Comparison of ENCODE assay signal across 18 cellular contexts in the genomic region with DNA sequence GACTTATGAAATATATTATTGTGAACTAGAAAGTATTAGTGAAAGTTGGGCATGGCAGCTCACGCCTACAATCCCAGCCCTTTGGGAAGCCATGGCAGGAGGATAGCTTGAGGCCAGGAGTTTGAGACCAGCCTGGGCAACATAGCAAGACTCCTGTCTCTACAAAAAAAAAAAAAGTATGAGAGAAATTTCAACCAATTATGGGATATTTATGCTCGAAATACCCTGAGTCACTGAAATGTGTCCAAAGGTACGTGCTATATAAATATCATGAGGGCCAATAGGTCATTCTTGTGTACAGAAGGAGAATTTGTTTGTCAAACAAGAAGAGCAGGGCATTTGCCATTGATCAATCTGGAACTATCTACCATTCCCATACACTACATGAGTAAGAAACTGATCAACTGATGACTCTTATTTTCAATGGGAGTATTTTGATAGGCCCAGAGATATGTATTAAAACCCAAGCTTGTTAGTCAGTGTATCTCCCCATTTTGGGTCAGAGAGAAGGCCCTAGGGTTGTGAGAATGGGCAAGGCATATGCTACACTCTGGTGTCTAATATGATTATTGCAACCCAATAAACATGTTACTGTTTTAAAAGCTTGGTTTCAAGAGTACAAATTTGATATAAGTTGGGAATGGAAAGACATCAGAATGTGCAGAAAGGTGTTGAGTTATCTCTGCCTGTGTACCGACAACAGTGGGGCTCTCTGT. TPM values are rescaled to one million over a fixed set of nuclear protein-coding genes. Genes with fewer than 3 reads are reported as not detected.
DNase-seq lines count a peak whose midpoint lies in the region; ATAC-seq, FAIRE-seq and TF ChIP-seq lines count a peak whose summit lies in the region.
"Had no signal": no experiment of that assay in that cellular context is flagged by ENCODE, and none has a peak within 500 bp of the region (broad histone marks: within the 10 kb centered on the region; RNA-seq: fewer than 3 reads in every experiment).

No MANE protein-coding gene starts in this region.

- H3K36me3 Mint-ChIP-seq in H9 (ENCODE audit: insufficient read depth in 1 of 3, low read depth in 3 of 3) (no peaks in the 10 kb centered on the region), WTC11 (no peaks in the 10 kb centered on the region)

- H3T11ph ChIP-seq in H9 (ENCODE audit: low read length): no peak overlapping the region

- H3K4me3 Mint-ChIP-seq in H9 (no peak overlapping the region), WTC11 (no peak overlapping the region)
- H3K4me3 Mint-ChIP-seq: B cell; effector memory CD8-positive, alpha-beta T cell had no signal

- no peaks in the 10 kb centered on the region for H3K9me3 Mint-ChIP-seq in H9
- no peaks in the 10 kb centered on the region for H3K9me3 Mint-ChIP-seq in WTC11
- H3K9me3 Mint-ChIP-seq: effector memory CD8-positive, alpha-beta T cell had no signal

- H3K18ac ChIP-seq in H9 (ENCODE audit: insufficient read length, low read depth, low read length): no peak overlapping the region

- no peak overlapping the region for H2AK5ac ChIP-seq in H9 (ENCODE audit: insufficient read length, low read length)

- H4K5ac ChIP-seq in H9 (ENCODE audit: insufficient read length, low read depth, low read length): no peak overlapping the region

- no peak overlapping the region for H3K4ac ChIP-seq in H9 (ENCODE audit: low read depth, low read length)

- no peak overlapping the region for H3K56ac ChIP-seq in H9 (ENCODE audit: insufficient read length, low read depth, low read length)

- H3K79me2 ChIP-seq in H9 (ENCODE audit: insufficient read depth, low read length): no peaks in the 10 kb centered on the region

- WGBS in H9 (ENCODE audit: extremely low coverage, insufficient read length, low lambda C conversion rate): no CpG with 5 or more reads among the region's 4 CpGs

- no peak overlapping the region for H2BK120ac ChIP-seq in H9 (ENCODE audit: low read depth, low read length, poor library complexity, severe bottlenecking)

- H3K27ac ChIP-seq in AG04450 (ENCODE audit: low read depth, low read length) (no peak overlapping the region), H9 (ENCODE audit: insufficient read length, low read depth, low read length) (no peak overlapping the region), kidney (ENCODE audit: low read depth in 2 of 2, low read length in 2 of 2) (no peak overlapping the region)
- H3K27ac ChIP-seq: brain microvascular endothelial cell, gastroesophageal sphincter, ovary had no signal

- H3K4me1 ChIP-seq in H9 (ENCODE audit: insufficient read depth, low read length) (no peaks in the 10 kb centered on the region), kidney (ENCODE audit: control insufficient read depth in 1 of 2, insufficient read depth in 1 of 2, low read depth in 1 of 2, low read length in 2 of 2) (no peaks in the 10 kb centered on the region)
- H3K4me1 ChIP-seq: gastroesophageal sphincter had no signal

- no peak overlapping the region for H2AFZ ChIP-seq in H9 (ENCODE audit: low read length)

- DNase-seq in AG04450 (ENCODE audit: low read depth, low spot score) (no peak), H9 (no peak), WTC11 (ENCODE audit: low spot score) (no peak), kidney (no peak), foreskin fibroblast (no peak)
- no peak for DNase-seq in activated T-cell treated with anti-CD3 and anti-CD28 coated beads, Interleukin-2, amount 50 U/mL, for 1 hour
- DNase-seq in stimulated activated CD4-positive, alpha-beta T cell treated with anti-CD3 and anti-CD28 coated beads, Interleukin-4, amount 100 ng/mL, for 4 hours: no peak
- no peak for DNase-seq in effector CD4-positive, alpha-beta T cell
- DNase-seq: activated CD4-positive, CD25-positive, alpha-beta regulatory T cell; brain microvascular endothelial cell; effector memory CD8-positive, alpha-beta T cell; NCI-H1105 treated with DMSO at 0.1 percent for 48 hours; NCI-H226; ovary; T-helper 1 cell had no signal

- no peak overlapping the region for H2BK15ac ChIP-seq in H9 (ENCODE audit: low read depth, low read length)

- H4K20me1 ChIP-seq in H9 (ENCODE audit: control insufficient read depth, insufficient read depth, insufficient read length): no peaks in the 10 kb centered on the region

- H3K14ac ChIP-seq in H9 (ENCODE audit: insufficient read depth, low read length): no peak overlapping the region

- H3K9ac ChIP-seq in H9 (ENCODE audit: extremely low read depth, insufficient read length, low read length) (no peak overlapping the region), kidney (ENCODE audit: low read length in 2 of 2) (no peak overlapping the region)

- H4K91ac ChIP-seq in H9 (ENCODE audit: insufficient read length, low read depth, low read length): no peak overlapping the region

- H3K4me2 ChIP-seq in H9 (ENCODE audit: insufficient read depth, insufficient read length, low read length): no peak overlapping the region

- H3K9me3 ChIP-seq in AG04450 (ENCODE audit: control insufficient read depth, insufficient read depth, low read length): no peaks in the 10 kb centered on the region
- no peaks in the 10 kb centered on the region for H3K9me3 ChIP-seq in H9 (ENCODE audit: control insufficient read depth, low read depth, low read length)
- H3K9me3 ChIP-seq in kidney (ENCODE audit: control insufficient read depth in 1 of 2, low read length in 2 of 2): no peaks in the 10 kb centered on the region
- H3K9me3 ChIP-seq: gastroesophageal sphincter, ovary had no signal

- no peak for FAIRE-seq in kidney (lab: Jason Lieb, UNC)
- FAIRE-seq: G401.6 had no signal

- H3K23ac ChIP-seq in H9 (ENCODE audit: insufficient read length, low read depth, low read length): no peak overlapping the region

- no peaks in the 10 kb centered on the region for H3K36me3 ChIP-seq in kidney (ENCODE audit: control insufficient read depth in 1 of 2, insufficient read depth in 2 of 2, low read length in 2 of 2)
- H3K36me3 ChIP-seq: brain microvascular endothelial cell, gastroesophageal sphincter, ovary had no signal

- intact Hi-C loops in kidney (cut with DNase I): no loop called here

- H4K8ac ChIP-seq in H9 (replicated peaks; ENCODE audit: insufficient read length, low read depth, low read length): no peak overlapping the region

- peak; percentile 16; the same call in 1 of the 2 replicates for TF ChIP-seq CTCF in AG04450 (IDR thresholded peaks at IDR 0.05; ENCODE audit: low read depth, low read length)
- TF ChIP-seq CTCF in H9 (conservative IDR thresholded peaks at IDR 0.05): 0 out of 3 replicates have a peak, but pooled peaks have one; percentile 11
- no peak for TF ChIP-seq CTCF in WTC11 (IDR thresholded peaks at IDR 0.05)
- TF ChIP-seq CTCF in kidney (IDR thresholded peaks at IDR 0.05; ENCODE audit: borderline replicate concordance, extremely low read depth, insufficient read depth): peak; percentile 12
- TF ChIP-seq CTCF in foreskin fibroblast (IDR thresholded peaks at IDR 0.05; ENCODE audit: low read depth, low read length): no peak

- H3K27me3 ChIP-seq in AG04450 (ENCODE audit: control insufficient read depth, insufficient read depth, low read length) (peaks cover 3% of the 10 kb centered on the region), H9 (ENCODE audit: insufficient read depth, low read length) (no peaks in the 10 kb centered on the region)
- H3K27me3 ChIP-seq: brain microvascular endothelial cell, gastroesophageal sphincter, ovary had no signal

- H3K79me1 ChIP-seq in H9 (ENCODE audit: insufficient read depth, low read depth, low read length, poor library complexity, severe bottlenecking): no peaks in the 10 kb centered on the region

- no peaks in the 10 kb centered on the region for H3K27me3 Mint-ChIP-seq in H9 (ENCODE audit: low read depth)
- H3K27me3 Mint-ChIP-seq in WTC11 (ENCODE audit: low read depth): no peaks in the 10 kb centered on the region

- no peak overlapping the region for H2BK12ac ChIP-seq in H9 (ENCODE audit: insufficient read length, low read depth, low read length)

- no peak overlapping the region for H2BK20ac ChIP-seq in H9 (ENCODE audit: low read depth, low read length, poor library complexity, severe bottlenecking)

- CTCF ChIA-PET in AG04450 (lab: Charles Lee) (interaction anchor here (0.6 to 2.7 kb wide), 9 partner anchors 19 to 513 kb away, joined by 3 to 28 read pairs (median 4); no protein-coding TSS in a partner anchor), WTC11 (lab: Charles Lee) (interaction anchor here (1.0 kb wide), 2 partner anchors 511 to 514 kb away, joined by 3 read pairs; no protein-coding TSS in a partner anchor)

- H3K27ac Mint-ChIP-seq in H9 (no peak overlapping the region), WTC11 (no peak overlapping the region)
- H3K27ac Mint-ChIP-seq: B cell; effector memory CD8-positive, alpha-beta T cell had no signal

- H2BK5ac ChIP-seq in H9 (ENCODE audit: insufficient read length, low read length): no peak overlapping the region

- POLR2A ChIA-PET in AG04450 (lab: Yijun Ruan, JAX): no interaction called here
- POLR2A ChIA-PET in WTC11 (lab: Charles Lee): no interaction called here

- H3K23me2 ChIP-seq in H9 (ENCODE audit: insufficient read length, low read depth, low read length, poor library complexity, severe bottlenecking): no peaks in the 10 kb centered on the region

- H3K4me3 ChIP-seq in AG04450 (ENCODE audit: low read depth, low read length) (no peak overlapping the region), kidney (ENCODE audit: low read length in 2 of 2) (no peak overlapping the region), foreskin fibroblast (ENCODE audit: low read depth in 1 of 2, low read length in 2 of 2) (no peak overlapping the region)
- H3K4me3 ChIP-seq: gastroesophageal sphincter, ovary had no signal

- ATAC-seq in WTC11: no peak
- ATAC-seq: effector memory CD8-positive, alpha-beta T cell; gastroesophageal sphincter had no signal

- H3K4me1 Mint-ChIP-seq in H9 (peaks cover 0 to 4% of the 10 kb centered on the region in 2 experiments; a peak in 2 of 4 replicates), WTC11 (no peaks in the 10 kb centered on the region)
- H3K4me1 Mint-ChIP-seq: B cell had no signal

TF ChIP-seq in WTC11, 78 proteins besides CTCF, POLR2A, EP300 and RAD21:
- peak; percentile 10; the same call in 1 of the 2 replicates for TF ChIP-seq GABPB1 (CRISPR knock-in tag; IDR thresholded peaks at IDR 0.05)
- no peak for TF ChIP-seq ZNF396 (CRISPR knock-in tag; IDR thresholded peaks at IDR 0.05; ENCODE audit: borderline replicate concordance)
TF ChIP-seq in WTC11: peak in this region for 1.

RNA-seq across cellular contexts. Expression of gene HOMER1, which starts 21.7 kb away (rescaled TPM):
- polyA plus RNA-seq in AG04450 (2011; rRNA removed): 4.4 and 5.1 TPM in 2 replicates
- polyA minus RNA-seq in AG04450 (2011; rRNA and poly(A)+ RNA removed): 2.6 and 6.9 TPM in 2 replicates
- total RNA-seq in H9 (2021): 36.0 and 39.5 TPM in 2 replicates
- 32.1 to 37.6 TPM (median 35.5 TPM) in 3 replicates for total RNA-seq in WTC11 (2021)
- 9.2 TPM for total RNA-seq in kidney
- polyA plus RNA-seq in kidney (ENCODE audit: insufficient read depth, low read depth, low replicate concordance): 2.3 TPM

Comparison
In these comparisons a context has a peak if more than half of its experiments do, and no peak if none do; other contexts are left out.
1. CTCF ChIP-seq: peak in AG04450 (single experiment), H9 (single experiment) and kidney (single experiment); none in WTC11 (single experiment) and foreskin fibroblast (single experiment).